ENCODE assay signal across 35 cellular contexts in genomic region chr13:35465345-35465744, GRCh38.
"Had no signal": no experiment of that assay in that cellular context is flagged by ENCODE, and none has a peak within 500 bp of the region (broad histone marks: within the 10 kb centered on the region; RNA-seq: fewer than 3 reads in every experiment).

No MANE protein-coding gene starts in this region.

- DNase-seq: Karpas-422, Kasumi-1, MG63, MM.1S, MV-4-11, NCI-H1048, NCI-H1092, NCI-H1092 treated with DMSO at 0.1 percent for 48 hours, NCI-H1105, NCI-H1105 treated with DMSO at 0.1 percent for 48 hours, NCI-H1417, NCI-H1417 treated with DMSO at 0.1 percent for 48 hours, NCI-H1436, NCI-H1436 treated with DMSO at 0.1 percent for 48 hours, NCI-H1694, NCI-H1694 treated with DMSO at 0.1 percent for 48 hours, NCI-H187, NCI-H187 treated with DMSO at 0.1 percent for 48 hours, NCI-H1930, NCI-H2029, NCI-H2029 treated with DMSO at 0.1 percent for 48 hours, NCI-H2081, NCI-H2081 treated with DMSO at 0.1 percent for 48 hours, NCI-H2107, NCI-H2171, NCI-H2171 treated with DMSO at 0.1 percent for 48 hours, NCI-H2227 treated with DMSO at 0.1 percent for 48 hours, NCI-H226, NCI-H345, NCI-H446, NCI-H446 treated with DMSO at 0.1 percent for 48 hours, NCI-H510A, NCI-H510A treated with DMSO at 0.1 percent for 48 hours, NCI-H524 had no signal

- H3K4me2 ChIP-seq: KMS-11 had no signal

- H3K9ac ChIP-seq: KMS-11 had no signal

- H3K36me3 ChIP-seq: MG63 had no signal

- H3K9me3 ChIP-seq: MG63 had no signal

- H3K4me3 ChIP-seq: MG63 had no signal

- H3K27me3 ChIP-seq: MG63 had no signal

- H3K27ac ChIP-seq: KMS-11 had no signal
